1 cellular context compared by ENCODE assay signal in the genomic region with DNA sequence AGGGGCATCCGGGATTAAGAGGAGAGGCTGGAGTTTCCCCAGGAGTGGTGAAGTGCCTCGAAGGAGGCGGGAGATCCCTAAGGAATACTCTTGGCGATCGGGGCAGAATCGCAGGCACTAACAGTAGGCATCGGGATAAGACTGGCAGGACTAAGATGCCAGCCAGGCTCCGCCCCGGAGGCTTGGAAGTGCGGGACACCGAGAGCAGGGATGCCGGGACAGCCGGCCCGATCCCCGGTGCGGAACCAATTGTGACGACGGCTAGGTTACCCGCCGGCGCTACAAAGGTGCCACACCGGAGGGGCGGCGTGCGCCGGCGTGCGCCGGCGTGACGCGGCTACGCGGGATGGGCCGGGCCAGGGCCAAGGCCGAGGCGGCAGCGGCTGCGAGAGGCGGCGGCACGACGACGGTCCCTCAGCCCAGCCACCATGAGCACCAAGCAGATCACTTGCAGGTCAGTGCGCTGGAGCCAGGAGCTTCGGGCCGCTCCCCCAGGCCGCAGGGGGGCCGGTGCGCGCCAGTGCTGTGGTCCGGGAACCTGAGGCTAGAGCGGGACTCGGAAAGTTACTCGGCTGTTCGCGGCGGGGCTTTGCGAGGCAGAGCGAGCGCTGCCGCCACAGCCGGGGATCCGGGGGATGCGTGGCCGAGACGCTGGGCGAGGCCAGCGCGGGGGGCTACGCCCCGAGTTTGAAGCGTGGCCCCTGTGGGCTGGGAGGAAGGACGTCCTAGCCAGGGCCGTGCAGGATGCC.
TF ChIP-seq lines count a peak whose summit lies in the region.

A gene with protein sequence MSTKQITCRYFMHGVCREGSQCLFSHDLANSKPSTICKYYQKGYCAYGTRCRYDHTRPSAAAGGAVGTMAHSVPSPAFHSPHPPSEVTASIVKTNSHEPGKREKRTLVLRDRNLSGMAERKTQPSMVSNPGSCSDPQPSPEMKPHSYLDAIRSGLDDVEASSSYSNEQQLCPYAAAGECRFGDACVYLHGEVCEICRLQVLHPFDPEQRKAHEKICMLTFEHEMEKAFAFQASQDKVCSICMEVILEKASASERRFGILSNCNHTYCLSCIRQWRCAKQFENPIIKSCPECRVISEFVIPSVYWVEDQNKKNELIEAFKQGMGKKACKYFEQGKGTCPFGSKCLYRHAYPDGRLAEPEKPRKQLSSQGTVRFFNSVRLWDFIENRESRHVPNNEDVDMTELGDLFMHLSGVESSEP (plus strand): TSS at position 365 of the 749 bp plus-strand sequence. CDS start 64 bp downstream, at position 429.

TF ChIP-seq in HepG2, 621 proteins besides CTCF, POLR2A, EP300 and RAD21 (continued from another document and continues in another):
- TF ChIP-seq AFF4 (CRISPR knock-in tag; IDR thresholded peaks at IDR 0.05): 0 out of 2 replicates have a peak, but pooled peaks have one; percentile 6
- peak; percentile 79 for TF ChIP-seq ZNF546 (CRISPR knock-in tag; conservative IDR thresholded peaks at IDR 0.05)
- peak; percentile 79; the same call in 1 of the 2 replicates for TF ChIP-seq ZNF468 (CRISPR knock-in tag; IDR thresholded peaks at IDR 0.05)
- TF ChIP-seq ZNF383 (CRISPR knock-in tag; IDR thresholded peaks at IDR 0.05; ENCODE audit: borderline replicate concordance): no peak
- TF ChIP-seq ZNF407 (CRISPR knock-in tag; IDR thresholded peaks at IDR 0.05; ENCODE audit: not compliant biosample characterization): peak; percentile 84
- TF ChIP-seq CEBPB (IDR thresholded peaks at IDR 0.05; ENCODE audit: borderline replicate concordance, low read depth, low read length): no peak
- TF ChIP-seq, protein P1, sequence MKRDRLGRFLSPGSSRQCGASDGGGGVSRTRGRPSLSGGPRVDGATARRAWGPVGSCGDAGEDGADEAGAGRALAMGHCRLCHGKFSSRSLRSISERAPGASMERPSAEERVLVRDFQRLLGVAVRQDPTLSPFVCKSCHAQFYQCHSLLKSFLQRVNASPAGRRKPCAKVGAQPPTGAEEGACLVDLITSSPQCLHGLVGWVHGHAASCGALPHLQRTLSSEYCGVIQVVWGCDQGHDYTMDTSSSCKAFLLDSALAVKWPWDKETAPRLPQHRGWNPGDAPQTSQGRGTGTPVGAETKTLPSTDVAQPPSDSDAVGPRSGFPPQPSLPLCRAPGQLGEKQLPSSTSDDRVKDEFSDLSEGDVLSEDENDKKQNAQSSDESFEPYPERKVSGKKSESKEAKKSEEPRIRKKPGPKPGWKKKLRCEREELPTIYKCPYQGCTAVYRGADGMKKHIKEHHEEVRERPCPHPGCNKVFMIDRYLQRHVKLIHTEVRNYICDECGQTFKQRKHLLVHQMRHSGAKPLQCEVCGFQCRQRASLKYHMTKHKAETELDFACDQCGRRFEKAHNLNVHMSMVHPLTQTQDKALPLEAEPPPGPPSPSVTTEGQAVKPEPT (CRISPR knock-in tag; IDR thresholded peaks at IDR 0.05; ENCODE audit: low read depth): peak; percentile 28; the same call in 1 of the 2 replicates
- 0 out of 2 replicates have a peak, but pooled peaks have one; percentile 38 for TF ChIP-seq ZNF615 (CRISPR knock-in tag; IDR thresholded peaks at IDR 0.05; ENCODE audit: borderline replicate concordance)
- TF ChIP-seq, protein P2, sequence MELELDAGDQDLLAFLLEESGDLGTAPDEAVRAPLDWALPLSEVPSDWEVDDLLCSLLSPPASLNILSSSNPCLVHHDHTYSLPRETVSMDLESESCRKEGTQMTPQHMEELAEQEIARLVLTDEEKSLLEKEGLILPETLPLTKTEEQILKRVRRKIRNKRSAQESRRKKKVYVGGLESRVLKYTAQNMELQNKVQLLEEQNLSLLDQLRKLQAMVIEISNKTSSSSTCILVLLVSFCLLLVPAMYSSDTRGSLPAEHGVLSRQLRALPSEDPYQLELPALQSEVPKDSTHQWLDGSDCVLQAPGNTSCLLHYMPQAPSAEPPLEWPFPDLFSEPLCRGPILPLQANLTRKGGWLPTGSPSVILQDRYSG (CRISPR knock-in tag; IDR thresholded peaks at IDR 0.05): no peak
- no peak for TF ChIP-seq TRIM22 (IDR thresholded peaks at IDR 0.05)
- 0 out of 2 replicates have a peak, but pooled peaks have one; percentile 62 for TF ChIP-seq RNF2 (conservative IDR thresholded peaks at IDR 0.05; ENCODE audit: low read depth)
- peak; percentile 88 for TF ChIP-seq ZBTB25 (CRISPR knock-in tag; IDR thresholded peaks at IDR 0.05)
- TF ChIP-seq SKI (IDR thresholded peaks at IDR 0.05; ENCODE audit: partially characterized antibody): peak; percentile 62
- TF ChIP-seq CCAR2 (optimal IDR thresholded peaks at IDR 0.05; ENCODE audit: low read depth, low read length): peak; percentile 65
- no peak for TF ChIP-seq ZSCAN30 (CRISPR knock-in tag; IDR thresholded peaks at IDR 0.05)
- TF ChIP-seq CAMTA2 (CRISPR knock-in tag; IDR thresholded peaks at IDR 0.05; ENCODE audit: borderline replicate concordance): 0 out of 2 replicates have a peak, but pooled peaks have one; percentile 36
- TF ChIP-seq, protein P3, sequence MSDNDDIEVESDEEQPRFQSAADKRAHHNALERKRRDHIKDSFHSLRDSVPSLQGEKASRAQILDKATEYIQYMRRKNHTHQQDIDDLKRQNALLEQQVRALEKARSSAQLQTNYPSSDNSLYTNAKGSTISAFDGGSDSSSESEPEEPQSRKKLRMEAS (IDR thresholded peaks at IDR 0.05): peak; percentile 82
- TF ChIP-seq FOSL2 (CRISPR knock-in tag; IDR thresholded peaks at IDR 0.05): 0 out of 2 replicates have a peak, but pooled peaks have one; percentile 25
- peak in 1 of 2 experiments; percentile 58; a peak in 1 of 4 replicates for TF ChIP-seq KLF16 (CRISPR knock-in tag; IDR thresholded peaks at IDR 0.05)
- TF ChIP-seq ZNF124 (CRISPR knock-in tag; IDR thresholded peaks at IDR 0.05): no peak
- no peak for TF ChIP-seq CEBPZ (IDR thresholded peaks at IDR 0.05; ENCODE audit: low read length)
- peak; percentile 43 for TF ChIP-seq ZNF747 (CRISPR knock-in tag; IDR thresholded peaks at IDR 0.05; ENCODE audit: borderline replicate concordance)
- peak; percentile 91 for TF ChIP-seq SAP130 (CRISPR knock-in tag; IDR thresholded peaks at IDR 0.05; ENCODE audit: low read depth)
- peak; percentile 96 for TF ChIP-seq RBFOX2 (IDR thresholded peaks at IDR 0.05; ENCODE audit: low read depth, low read length)
- TF ChIP-seq KLF12 (CRISPR knock-in tag; IDR thresholded peaks at IDR 0.05; ENCODE audit: borderline replicate concordance): peak; percentile 96
- peak; percentile 82 for TF ChIP-seq ZBTB38 (CRISPR knock-in tag; IDR thresholded peaks at IDR 0.05)
